In genomic region chr14:94932589-94932988, GRCh38 we compare ENCODE assay signal across 3 cellular contexts.
"Had no signal": no experiment of that assay in that cellular context is flagged by ENCODE, and none has a peak within 500 bp of the region (broad histone marks: within the 10 kb centered on the region; RNA-seq: fewer than 3 reads in every experiment).

No MANE protein-coding gene starts in this region.

- DNase-seq: GDM1, GF-D8 had no signal

- H3K4me3 ChIP-seq: GM12878 had no signal

- ATAC-seq: GM12878 had no signal
